In genomic region chr6:53359088-53359842, GRCh38 we compare ENCODE assay signal across 8 cellular contexts. TPM values are rescaled to one million over a fixed set of nuclear protein-coding genes. Genes with fewer than 3 reads are reported as not detected.
A peak's percentile ranks its signal among the peaks of the same experiment; 100 is the strongest.
DNase-seq lines count a peak whose midpoint lies in the region; ATAC-seq, FAIRE-seq and TF ChIP-seq lines count a peak whose summit lies in the region.

No MANE protein-coding gene starts in this region.

- H3K4me2 ChIP-seq in HepG2 (ENCODE audit: low read depth, low read length) = peak overlapping the region; percentile 99

- CTCF ChIA-PET in HepG2 (lab: Yijun Ruan, JAX; ENCODE audit: low intra/inter-chr PET ratio, low total read pairs) = no interaction called here

- H3K4me3 ChIP-seq in HepG2 (replicated peaks in 1 of 3; ENCODE audit: insufficient read depth in 1 of 3, low read depth in 2 of 3, low read length in 3 of 3) = peak overlapping the region; percentile 58 to 82 (median 67)

- TF ChIP-seq EP300 in HepG2 (IDR thresholded peaks at IDR 0.05; ENCODE audit: low read depth in 2 of 2, low read length in 2 of 2) = peak; percentile 74 to 82
- peak; percentile 80 for TF ChIP-seq EP300 in HepG2 (CRISPR knock-in tag; IDR thresholded peaks at IDR 0.05; ENCODE audit: borderline replicate concordance)

- in situ Hi-C loops in HepG2 (cut with HindIII; ENCODE audit: extremely low pct_ligation_motif_present, low pct_unique_long_range_greater_than_20kb) = no loop called here

- TF ChIP-seq RAD21 in HepG2 (CRISPR knock-in tag; IDR thresholded peaks at IDR 0.05) = peak; percentile 33; the same call in 1 of the 2 replicates

- peak; percentile 98 for ATAC-seq in GM19324 (IDR thresholded peaks at IDR 0.05; ENCODE audit: low FRiP score, unreplicated experiment)
- peak; percentile 90 for ATAC-seq in HG03457 (IDR thresholded peaks at IDR 0.05; ENCODE audit: unreplicated experiment)
- ATAC-seq in HepG2 = peak; percentile 96

- DNase-seq in C1 segment of cervical spinal cord (lab: John Stamatoyannopoulos, UW) = peak; percentile 48 to 98 (median 95)
- peak; percentile 82 for DNase-seq in NCI-H526 treated with DMSO at 0.1 percent for 48 hours (lab: John Stamatoyannopoulos, UW)
- peak; percentile 74 to 82 for DNase-seq in activated CD4-positive, alpha-beta T cell treated with anti-CD3 and anti-CD28 coated beads, Interleukin-2, amount 50 U/mL, for 24 hours (ENCODE audit: low read depth in 1 of 2, low spot score in 1 of 2)
- DNase-seq in HepG2 (ENCODE audit: low spot score) = peak; percentile 92
- peak; percentile 86 for DNase-seq in stimulated activated CD4-positive, alpha-beta T cell treated with anti-CD3 and anti-CD28 coated beads, Interleukin-2, amount 100 ng/mL, for 4 hours (ENCODE audit: low read depth)

- peaks cover 35% of the 10 kb centered on the region for H3K4me1 Mint-ChIP-seq in dendritic cell treated with granulocyte-macrophage colony-stimulating factor and Interleukin-4, amounts not matched to agents 40 ng/mL and 50 ng/mL, for 4 days (ENCODE audit: low read depth)

- FAIRE-seq in HepG2 (lab: Jason Lieb, UNC) = peak; percentile 64

- 1% methylated on average over 50 of the region's 74 CpGs for WGBS in HepG2 (ENCODE audit: low lambda C conversion rate)

- BruUV-seq in HepG2 (replicated peaks; lab: Mats Ljungman, UMichigan) = no TSS peak

- H3K9ac ChIP-seq in HepG2 (ENCODE audit: insufficient read depth, low read depth, low read length) = peak overlapping the region; percentile 80

- H3K4me1 ChIP-seq in HepG2 (ENCODE audit: insufficient read depth, low read length) = peaks cover 42% of the 10 kb centered on the region

- H3K36me3 Mint-ChIP-seq in dendritic cell treated with granulocyte-macrophage colony-stimulating factor and Interleukin-4, amounts not matched to agents 40 ng/mL and 50 ng/mL, for 4 days (ENCODE audit: low read depth) = peaks cover 6% of the 10 kb centered on the region

- H4K20me1 ChIP-seq in HepG2 (ENCODE audit: insufficient read depth, low read length) = no peaks in the 10 kb centered on the region

- peaks cover 8% of the 10 kb centered on the region for H3K27me3 Mint-ChIP-seq in dendritic cell treated with granulocyte-macrophage colony-stimulating factor and Interleukin-4, amounts not matched to agents 40 ng/mL and 50 ng/mL, for 4 days

- intact Hi-C loops in dendritic cell treated with granulocyte-macrophage colony-stimulating factor and Interleukin-4, amounts not matched to agents 40 ng/mL and 50 ng/mL, for 4 days (cut with micrococcal nuclease) = loop anchor here (1.0 to 2.0 kb wide), 2 partner anchors 10 to 74 kb away; no protein-coding TSS in a partner anchor
- intact Hi-C loops in HepG2 (cut with micrococcal nuclease; ENCODE audit: unreplicated experiment) = loop anchor here (1.0 to 5.0 kb wide), 3 partner anchors 10 to 73 kb away; no protein-coding TSS in a partner anchor

- TF ChIP-seq CTCF in HepG2 (CRISPR knock-in tag; IDR thresholded peaks at IDR 0.05) = peak; percentile 29

- peak; percentile 67 to 94 for TF ChIP-seq POLR2A in HepG2 (IDR thresholded peaks at IDR 0.05; ENCODE audit: insufficient read depth in 1 of 2, low read depth in 2 of 2, low read length in 2 of 2)

- peak overlapping the region; percentile 10 for H2AFZ ChIP-seq in HepG2 (ENCODE audit: low read length)

- H3K27ac Mint-ChIP-seq in dendritic cell treated with granulocyte-macrophage colony-stimulating factor and Interleukin-4, amounts not matched to agents 40 ng/mL and 50 ng/mL, for 4 days = peak overlapping the region; percentile 94

- H3K79me2 ChIP-seq in HepG2 (ENCODE audit: insufficient read depth, low read length) = no peaks in the 10 kb centered on the region

- no peaks in the 10 kb centered on the region for H3K36me3 ChIP-seq in HepG2 (replicated peaks in 1 of 2; ENCODE audit: control insufficient read depth in 1 of 2, insufficient read depth in 2 of 2, low read length in 2 of 2)

- H3K27ac ChIP-seq in HepG2 (ENCODE audit: extremely low read length, insufficient read depth, low read length) = peak overlapping the region; percentile 82

- H3K27me3 ChIP-seq in HepG2 (ENCODE audit: control insufficient read depth in 1 of 2, insufficient read depth in 2 of 2, low read length in 2 of 2) = peaks cover 0 to 16% of the 10 kb centered on the region in 2 experiments; a peak in 3 of 5 replicates

- POLR2A ChIA-PET in HepG2 (lab: Yijun Ruan, JAX) = interaction anchor here (0.6 to 1.7 kb wide), 17 partner anchors 10 to 634 kb away, joined by 3 to 11 read pairs (median 4); partner anchors contain the start of gene GSTA4

- H3K9me3 Mint-ChIP-seq in dendritic cell treated with granulocyte-macrophage colony-stimulating factor and Interleukin-4, amounts not matched to agents 40 ng/mL and 50 ng/mL, for 4 days = no peaks in the 10 kb centered on the region

- no peaks in the 10 kb centered on the region for H3K9me3 ChIP-seq in HepG2 (ENCODE audit: low read length)

- peak overlapping the region; percentile 95 for H3K4me3 Mint-ChIP-seq in dendritic cell treated with granulocyte-macrophage colony-stimulating factor and Interleukin-4, amounts not matched to agents 40 ng/mL and 50 ng/mL, for 4 days

TF ChIP-seq in HepG2, 621 proteins besides CTCF, POLR2A, EP300 and RAD21 (continues in another document):
- TF ChIP-seq ELK4 (CRISPR knock-in tag; IDR thresholded peaks at IDR 0.05; ENCODE audit: borderline replicate concordance) (no peak), MYC (CRISPR knock-in tag; IDR thresholded peaks at IDR 0.05; ENCODE audit: borderline replicate concordance) (peak; percentile 91; the same call in 1 of the 2 replicates), ATF4 (CRISPR knock-in tag; IDR thresholded peaks at IDR 0.05) (peak in 1 of 2 experiments; percentile 63; a peak in 2 of 4 replicates), ZNF574 (CRISPR knock-in tag; IDR thresholded peaks at IDR 0.05) (peak; percentile 80; the same call in 1 of the 2 replicates), YEATS4 (CRISPR knock-in tag; IDR thresholded peaks at IDR 0.05; ENCODE audit: borderline replicate concordance) (peak; percentile 91), ZNF33B (CRISPR knock-in tag; IDR thresholded peaks at IDR 0.05) (no peak)

RNA-seq across cellular contexts. Expression of gene ELOVL5, which starts 10.5 kb away (rescaled TPM):
- total RNA-seq in HepG2 (2016; rRNA removed; fragmentation: Illumina TruSeq; extraction: Trizol) = 43.9 and 72.4 TPM in 2 replicates
- 13.9 and 14.9 TPM in 2 replicates for total RNA-seq in HepG2 (2016; cell fraction: cytosol; rRNA removed; fragmentation: Illumina TruSeq; extraction: Trizol; ENCODE audit: low read depth)
- 38.2 and 72.3 TPM in 2 replicates for total RNA-seq in HepG2 (2016; cell fraction: insoluble cytoplasmic fraction; rRNA removed; fragmentation: Illumina TruSeq; extraction: Trizol)
- 35.5 and 41.3 TPM in 2 replicates for total RNA-seq in HepG2 (2016; cell fraction: membrane; rRNA removed; fragmentation: Illumina TruSeq; extraction: Trizol)
- 100 and 107 TPM in 2 replicates for total RNA-seq in HepG2 (2016; cell fraction: nucleus; rRNA removed; fragmentation: Illumina TruSeq; extraction: Trizol)
- polyA plus RNA-seq in HepG2 (2011; rRNA removed) = 50.1 and 51.9 TPM in 2 replicates
- 25.4 and 42.1 TPM in 2 replicates for polyA plus RNA-seq in HepG2 (2011; cell fraction: cytosol; rRNA removed)
- 43.1 and 55.3 TPM in 2 replicates for polyA plus RNA-seq in HepG2 (2011; cell fraction: nucleus; rRNA removed)
- 83.4 and 101 TPM in 2 replicates for polyA plus RNA-seq in HepG2 (2012)
- polyA plus RNA-seq in HepG2 (2016; cell fraction: cytosol; fragmentation: Illumina TruSeq; extraction: Trizol; ENCODE audit: low read depth) = 10.8 and 11.0 TPM in 2 replicates
- 47.3 and 49.0 TPM in 2 replicates for polyA plus RNA-seq in HepG2 (2016; cell fraction: insoluble cytoplasmic fraction; fragmentation: Illumina TruSeq; extraction: Trizol; ENCODE audit: low read depth)
- polyA plus RNA-seq in HepG2 (2016; cell fraction: membrane; fragmentation: Illumina TruSeq; extraction: Trizol; ENCODE audit: low read depth) = 27.9 and 31.0 TPM in 2 replicates
- polyA plus RNA-seq in HepG2 (2016; cell fraction: nucleus; fragmentation: Illumina TruSeq; extraction: Trizol; ENCODE audit: insufficient read depth, low read depth) = 151 and 157 TPM in 2 replicates
- polyA minus RNA-seq in HepG2 (2011; rRNA and poly(A)+ RNA removed; ENCODE audit: low replicate concordance) = 88.1 and 141 TPM in 2 replicates
- polyA minus RNA-seq in HepG2 (2011; cell fraction: cytosol; rRNA and poly(A)+ RNA removed) = 50.1 and 59.2 TPM in 2 replicates
- polyA minus RNA-seq in HepG2 (2011; cell fraction: nucleus; rRNA and poly(A)+ RNA removed) = 54.8 and 92.7 TPM in 2 replicates

Comparison
In these comparisons a context has a peak if more than half of its experiments do, and no peak if none do; other contexts are left out.
1. Peak in every context shown above with its lines: DNase-seq, ATAC-seq, H3K4me3 ChIP-seq and H3K27ac ChIP-seq.